In genomic region chr1:40507973-40508372, GRCh38 we compare ENCODE assay signal across 8 cellular contexts. TPM values are rescaled to one million over a fixed set of nuclear protein-coding genes. Genes with fewer than 3 reads are reported as not detected.
DNase-seq lines count a peak whose midpoint lies in the region; ATAC-seq and TF ChIP-seq lines count a peak whose summit lies in the region.

No MANE protein-coding gene starts in this region.

- DNase-seq in BJ (ENCODE audit: low read depth) (no peak), NB4 (ENCODE audit: low read depth) (no peak), nephron progenitor cell (no peak), hypothalamus (lab: John Stamatoyannopoulos, UW) (no peak), NCI-H2227 treated with DMSO at 0.1 percent for 48 hours (lab: John Stamatoyannopoulos, UW) (no peak), SW480 (ENCODE audit: low spot score) (no peak)
- no peak for DNase-seq in effector memory CD4-positive, alpha-beta T cell

- H3K4me1 Mint-ChIP-seq in nephron progenitor cell = peaks cover 8% of the 10 kb centered on the region

- ATAC-seq in HG02588 (IDR thresholded peaks at IDR 0.05; ENCODE audit: unreplicated experiment) = no peak

- no peaks in the 10 kb centered on the region for H3K9me3 ChIP-seq in effector memory CD4-positive, alpha-beta T cell (ENCODE audit: control insufficient read depth, low read length)

- peak overlapping the region; percentile 66 for H3K4me3 ChIP-seq in BJ (ENCODE audit: low read depth, low read length)
- peak overlapping the region; percentile 89 for H3K4me3 ChIP-seq in NB4 (ENCODE audit: low read depth, low read length)
- H3K4me3 ChIP-seq in effector memory CD4-positive, alpha-beta T cell (ENCODE audit: insufficient read depth, low read depth, low read length, poor library complexity, severe bottlenecking) = peak overlapping the region; percentile 67

- no peak for TF ChIP-seq CTCF in BJ (IDR thresholded peaks at IDR 0.05; ENCODE audit: insufficient read depth, low read depth, low read length)
- TF ChIP-seq CTCF in NB4 (IDR thresholded peaks at IDR 0.05; ENCODE audit: low read depth, low read length) = no peak
- no peak for TF ChIP-seq CTCF in nephron progenitor cell (IDR thresholded peaks at IDR 0.05)

- no peak overlapping the region for H3K27ac Mint-ChIP-seq in nephron progenitor cell

- peak overlapping the region; percentile 78 for H3K4me3 Mint-ChIP-seq in nephron progenitor cell

- H3K27ac ChIP-seq in effector memory CD4-positive, alpha-beta T cell (ENCODE audit: insufficient read depth, low read length, poor library complexity, severe bottlenecking) = peak overlapping the region; percentile 52

- H3K4me1 ChIP-seq in effector memory CD4-positive, alpha-beta T cell (ENCODE audit: control insufficient read depth, insufficient read depth, low read length, poor library complexity, severe bottlenecking) = peaks cover 4% of the 10 kb centered on the region

- peaks cover 90% of the 10 kb centered on the region for H3K9me3 Mint-ChIP-seq in nephron progenitor cell

- no peaks in the 10 kb centered on the region for H3K36me3 ChIP-seq in BJ (ENCODE audit: control insufficient read depth, insufficient read depth, low read length)
- H3K36me3 ChIP-seq in effector memory CD4-positive, alpha-beta T cell (ENCODE audit: control insufficient read depth, insufficient read depth, low read length) = no peaks in the 10 kb centered on the region

- CTCF ChIA-PET in BJ (lab: Yijun Ruan, JAX) = interaction anchor here (0.6 to 1.2 kb wide), 2 partner anchors 50 to 70 kb away, joined by 3 to 4 read pairs; no protein-coding TSS in a partner anchor

- peaks cover 10% of the 10 kb centered on the region for H3K27me3 Mint-ChIP-seq in nephron progenitor cell (ENCODE audit: low read depth, poor library complexity)

- POLR2A ChIA-PET in BJ (lab: Charles Lee) = no interaction called here

- no peak for TF ChIP-seq POLR2A in NB4 (IDR thresholded peaks at IDR 0.05; ENCODE audit: extremely low read depth, insufficient read length)

- H3K27me3 ChIP-seq in BJ (ENCODE audit: control insufficient read depth, insufficient read depth, low read length) = no peaks in the 10 kb centered on the region
- H3K27me3 ChIP-seq in effector memory CD4-positive, alpha-beta T cell (replicated peaks; ENCODE audit: control insufficient read depth, insufficient read depth, low read length, poor library complexity, severe bottlenecking) = no peaks in the 10 kb centered on the region

- peaks cover 89% of the 10 kb centered on the region for H3K36me3 Mint-ChIP-seq in nephron progenitor cell (ENCODE audit: low read depth)

RNA-seq across cellular contexts. Expression of gene EXO5, which starts 0.6 kb away (rescaled TPM):
- 6.4 and 9.6 TPM in 2 replicates for polyA plus RNA-seq in BJ (2011; rRNA removed)
- 6.3 and 6.4 TPM in 2 replicates for polyA minus RNA-seq in BJ (2011; rRNA and poly(A)+ RNA removed)

RNA-seq across cellular contexts. Expression of gene ZNF684, which starts 23.5 kb away (rescaled TPM):
- polyA plus RNA-seq in BJ (2011; rRNA removed) = 1.4 and 2.6 TPM in 2 replicates
- polyA minus RNA-seq in BJ (2011; rRNA and poly(A)+ RNA removed) = 0.46 and 1.1 TPM in 2 replicates

RNA-seq across cellular contexts. Expression of gene ZFP69, which starts 30.9 kb away (rescaled TPM):
- 1.4 and 1.9 TPM in 2 replicates for polyA plus RNA-seq in BJ (2011; rRNA removed)
- polyA minus RNA-seq in BJ (2011; rRNA and poly(A)+ RNA removed) = 0.87 and 1.2 TPM in 2 replicates

RNA-seq across cellular contexts. Expression of gene ZFP69B, which starts 57.7 kb away (rescaled TPM):
- polyA plus RNA-seq in BJ (2011; rRNA removed) = 1.5 and 2.5 TPM in 2 replicates
- polyA minus RNA-seq in BJ (2011; rRNA and poly(A)+ RNA removed) = 1.5 and 1.7 TPM in 2 replicates
